38 cellular contexts compared by ENCODE assay signal in genomic region chrX:121323337-121323736, GRCh38.
"Had no signal": no experiment of that assay in that cellular context is flagged by ENCODE, and none has a peak within 500 bp of the region (broad histone marks: within the 10 kb centered on the region; RNA-seq: fewer than 3 reads in every experiment).

No MANE protein-coding gene starts in this region.

- H3K4me1 ChIP-seq: adrenal gland, ascending aorta, body of pancreas, breast epithelium had no signal

- H3K4me3 ChIP-seq: adrenal gland, ascending aorta, body of pancreas, breast epithelium, cardiac muscle cell had no signal

- H3K27ac ChIP-seq: adrenal gland, ascending aorta, body of pancreas, brain microvascular endothelial cell, breast epithelium, cardiac muscle cell had no signal

- H3K36me3 Mint-ChIP-seq: activated naive CD4-positive, alpha-beta T cell treated with anti-CD3 and anti-CD28 coated beads, Interleukin-2, amount 10 ng/mL, durations not matched to agents 7 days and 5 days; activated naive CD4-positive, alpha-beta T cell treated with anti-CD3 and anti-CD28 coated beads, Interleukin-2, amount 50 U/mL, for 24 hours; activated naive CD4-positive, alpha-beta T cell treated with anti-CD3 and anti-CD28 coated beads, Interleukin-2, amount 50 U/mL, for 72 hours; activated naive CD8-positive, alpha-beta T cell; activated naive CD8-positive, alpha-beta T cell treated with anti-CD3 and anti-CD28 coated beads for 36 hours; activated naive CD8-positive, alpha-beta T cell treated with anti-CD3 and anti-CD28 coated beads, Interleukin-2, amount 10 ng/mL, durations not matched to agents 7 days and 5 days; brain had no signal

- H3K9me3 ChIP-seq: adrenal gland, ascending aorta, body of pancreas, breast epithelium had no signal

- H3K4me3 Mint-ChIP-seq: activated naive CD4-positive, alpha-beta T cell treated with anti-CD3 and anti-CD28 coated beads for 36 hours; activated naive CD4-positive, alpha-beta T cell treated with anti-CD3 and anti-CD28 coated beads, Interleukin-2, amount 10 ng/mL, durations not matched to agents 7 days and 5 days; activated naive CD4-positive, alpha-beta T cell treated with anti-CD3 and anti-CD28 coated beads, Interleukin-2, amount 50 U/mL, for 24 hours; activated naive CD8-positive, alpha-beta T cell; activated naive CD8-positive, alpha-beta T cell treated with anti-CD3 and anti-CD28 coated beads for 36 hours; activated naive CD8-positive, alpha-beta T cell treated with anti-CD3 and anti-CD28 coated beads, Interleukin-2, amount 10 ng/mL, durations not matched to agents 7 days and 5 days; activated naive CD8-positive, alpha-beta T cell treated with anti-CD3 and anti-CD28 coated beads, Interleukin-2, amount 50 U/mL, for 24 hours; activated T-cell treated with anti-CD3 and anti-CD28 coated beads, Interleukin-2, amount 50 U/mL, for 24 hours; activated T-cell treated with anti-CD3 and anti-CD28 coated beads, Interleukin-2, amount 50 U/mL, for 4 hours; activated T-helper 1 cell treated with anti-CD3 and anti-CD28 coated beads, Interleukin-12 subunit alpha, Interleukin-12 subunit beta, Interleukin-2, Interleukin-4 antibody, amounts not matched to agents 30 ng/mL and 10 ng/mL and 1 ng/mL, durations not matched to agents 14 hours and 24 hours and 36 hours; activated T-helper 17 cell treated with anti-CD3 and anti-CD28 coated beads, Interleukin-2, amount 50 U/mL, for 72 hours; brain; central memory CD8-positive, alpha-beta T cell had no signal

- H3K4me1 Mint-ChIP-seq: activated naive CD4-positive, alpha-beta T cell treated with anti-CD3 and anti-CD28 coated beads, Interleukin-2, amount 10 ng/mL, durations not matched to agents 7 days and 5 days; activated naive CD4-positive, alpha-beta T cell treated with anti-CD3 and anti-CD28 coated beads, Interleukin-2, amount 50 U/mL, for 24 hours; activated naive CD8-positive, alpha-beta T cell treated with anti-CD3 and anti-CD28 coated beads for 36 hours; activated naive CD8-positive, alpha-beta T cell treated with anti-CD3 and anti-CD28 coated beads, Interleukin-2, amount 10 ng/mL, durations not matched to agents 7 days and 5 days; activated naive CD8-positive, alpha-beta T cell treated with anti-CD3 and anti-CD28 coated beads, Interleukin-2, amount 50 U/mL, for 24 hours; activated T-helper 17 cell treated with anti-CD3 and anti-CD28 coated beads, Interleukin-2, amount 50 U/mL, for 72 hours; brain; central memory CD8-positive, alpha-beta T cell had no signal

- ATAC-seq: activated naive CD4-positive, alpha-beta T cell treated with anti-CD3 and anti-CD28 coated beads, Interleukin-2, amount 50 U/mL, for 72 hours; activated naive CD8-positive, alpha-beta T cell treated with anti-CD3 and anti-CD28 coated beads, Interleukin-2, amount 50 U/mL, for 24 hours; activated T-cell treated with anti-CD3 and anti-CD28 coated beads, Interleukin-2, amount 50 U/mL, for 4 hours; activated T-helper 17 cell treated with anti-CD3 and anti-CD28 coated beads, Interleukin-2, amount 50 U/mL, for 72 hours; body of pancreas had no signal

- H3K27ac Mint-ChIP-seq: activated naive CD4-positive, alpha-beta T cell treated with anti-CD3 and anti-CD28 coated beads for 36 hours; activated naive CD4-positive, alpha-beta T cell treated with anti-CD3 and anti-CD28 coated beads, Interleukin-2, amount 10 ng/mL, durations not matched to agents 7 days and 5 days; activated naive CD4-positive, alpha-beta T cell treated with anti-CD3 and anti-CD28 coated beads, Interleukin-2, amount 50 U/mL, for 24 hours; activated naive CD4-positive, alpha-beta T cell treated with anti-CD3 and anti-CD28 coated beads, Interleukin-2, amount 50 U/mL, for 72 hours; activated naive CD8-positive, alpha-beta T cell; activated naive CD8-positive, alpha-beta T cell treated with anti-CD3 and anti-CD28 coated beads for 36 hours; activated naive CD8-positive, alpha-beta T cell treated with anti-CD3 and anti-CD28 coated beads, Interleukin-2, amount 10 ng/mL, durations not matched to agents 7 days and 5 days; activated naive CD8-positive, alpha-beta T cell treated with anti-CD3 and anti-CD28 coated beads, Interleukin-2, amount 50 U/mL, for 24 hours; activated T-cell treated with anti-CD3 and anti-CD28 coated beads, Interleukin-2, amount 50 U/mL, for 24 hours; activated T-helper 1 cell treated with anti-CD3 and anti-CD28 coated beads, Interleukin-12 subunit alpha, Interleukin-12 subunit beta, Interleukin-2, Interleukin-4 antibody, amounts not matched to agents 30 ng/mL and 10 ng/mL and 1 ng/mL, durations not matched to agents 14 hours and 24 hours and 36 hours; activated T-helper 17 cell treated with anti-CD3 and anti-CD28 coated beads, Interleukin-2, amount 50 U/mL, for 72 hours; activated T-helper 2 cell treated with anti-CD3 and anti-CD28 coated beads, Interferon-gamma antibody, Interleukin-2, Interleukin-4, amounts not matched to agents 10 μg/mL and 5 μg/mL and 100 μg/mL, durations not matched to agents 14 hours and 24 hours and 36 hours; brain had no signal

- FAIRE-seq: bronchial epithelial cell had no signal

- H3K36me3 ChIP-seq: adrenal gland, ascending aorta, brain microvascular endothelial cell, breast epithelium, cardiac muscle cell had no signal

- H3K27me3 ChIP-seq: adrenal gland, ascending aorta, body of pancreas, brain microvascular endothelial cell, breast epithelium, cardiac muscle cell had no signal

- H3K9me3 Mint-ChIP-seq: activated naive CD4-positive, alpha-beta T cell treated with anti-CD3 and anti-CD28 coated beads for 36 hours; activated naive CD4-positive, alpha-beta T cell treated with anti-CD3 and anti-CD28 coated beads, Interleukin-2, amount 10 ng/mL, durations not matched to agents 7 days and 5 days; activated naive CD4-positive, alpha-beta T cell treated with anti-CD3 and anti-CD28 coated beads, Interleukin-2, amount 50 U/mL, for 24 hours; activated naive CD4-positive, alpha-beta T cell treated with anti-CD3 and anti-CD28 coated beads, Interleukin-2, amount 50 U/mL, for 72 hours; activated naive CD8-positive, alpha-beta T cell treated with anti-CD3 and anti-CD28 coated beads for 36 hours; activated naive CD8-positive, alpha-beta T cell treated with anti-CD3 and anti-CD28 coated beads, Interleukin-2, amount 10 ng/mL, durations not matched to agents 7 days and 5 days; activated naive CD8-positive, alpha-beta T cell treated with anti-CD3 and anti-CD28 coated beads, Interleukin-2, amount 50 U/mL, for 24 hours; activated T-cell treated with anti-CD3 and anti-CD28 coated beads, Interleukin-2, amount 50 U/mL, for 24 hours; activated T-cell treated with anti-CD3 and anti-CD28 coated beads, Interleukin-2, amount 50 U/mL, for 4 hours; activated T-helper 1 cell treated with anti-CD3 and anti-CD28 coated beads, Interleukin-12 subunit alpha, Interleukin-12 subunit beta, Interleukin-2, Interleukin-4 antibody, amounts not matched to agents 30 ng/mL and 10 ng/mL and 1 ng/mL, durations not matched to agents 14 hours and 24 hours and 36 hours; activated T-helper 17 cell treated with anti-CD3 and anti-CD28 coated beads, Interleukin-2, amount 50 U/mL, for 72 hours; activated T-helper 2 cell treated with anti-CD3 and anti-CD28 coated beads, Interferon-gamma antibody, Interleukin-2, Interleukin-4, amounts not matched to agents 10 μg/mL and 5 μg/mL and 100 μg/mL, durations not matched to agents 14 hours and 24 hours and 36 hours; central memory CD8-positive, alpha-beta T cell had no signal

- DNase-seq: activated effector memory CD4-positive, alpha-beta T cell treated with anti-CD3 and anti-CD28 coated beads, Interleukin-2, amount 50 U/mL, for 16 hours; activated effector memory CD4-positive, alpha-beta T cell treated with Interleukin-2 at 50 U/mL for 16 hours; activated gamma-delta T cell; activated gamma-delta T cell treated with Interleukin-2 at 50 U/mL for 16 hours; activated naive CD4-positive, alpha-beta T cell; activated naive CD4-positive, alpha-beta T cell treated with anti-CD3 and anti-CD28 coated beads for 36 hours; activated naive CD4-positive, alpha-beta T cell treated with anti-CD3 and anti-CD28 coated beads, Interleukin-2, amount 10 ng/mL, durations not matched to agents 7 days and 5 days; activated naive CD4-positive, alpha-beta T cell treated with anti-CD3 and anti-CD28 coated beads, Interleukin-2, amount 50 U/mL, for 16 hours; activated naive CD4-positive, alpha-beta T cell treated with Interleukin-2 at 50 U/mL for 16 hours; activated naive CD8-positive, alpha-beta T cell treated with anti-CD3 and anti-CD28 coated beads for 36 hours; activated naive CD8-positive, alpha-beta T cell treated with anti-CD3 and anti-CD28 coated beads, Interleukin-2, amount 10 ng/mL, durations not matched to agents 7 days and 5 days; activated naive CD8-positive, alpha-beta T cell treated with anti-CD3 and anti-CD28 coated beads, Interleukin-2, amount 50 U/mL, for 24 hours; activated T-cell treated with anti-CD3 and anti-CD28 coated beads, Interleukin-2, amount 50 U/mL, for 1 hour; activated T-cell treated with anti-CD3 and anti-CD28 coated beads, Interleukin-2, amount 50 U/mL, for 24 hours; activated T-cell treated with anti-CD3 and anti-CD28 coated beads, Interleukin-2, amount 50 U/mL, for 4 hours; activated T-cell treated with anti-CD3 and anti-CD28 coated beads, Interleukin-2, amount 50 U/mL, for 48 hours; adrenal gland; amniotic stem cell; amygdala; anterior cingulate cortex; aorta; body of pancreas; brain microvascular endothelial cell; caudate nucleus; central memory CD4-positive, alpha-beta T cell; cerebellar nuclear complex had no signal

- H3K27me3 Mint-ChIP-seq: activated naive CD4-positive, alpha-beta T cell treated with anti-CD3 and anti-CD28 coated beads, Interleukin-2, amount 10 ng/mL, durations not matched to agents 7 days and 5 days; activated naive CD8-positive, alpha-beta T cell; activated naive CD8-positive, alpha-beta T cell treated with anti-CD3 and anti-CD28 coated beads for 36 hours; central memory CD8-positive, alpha-beta T cell had no signal
